29 cellular contexts compared by ENCODE assay signal in genomic region chr3:157235291-157235690, GRCh38.
"Had no signal": no experiment of that assay in that cellular context is flagged by ENCODE, and none has a peak within 500 bp of the region (broad histone marks: within the 10 kb centered on the region; RNA-seq: fewer than 3 reads in every experiment).

No MANE protein-coding gene starts in this region.

- H3K4me3 Mint-ChIP-seq: dendritic cell treated with granulocyte-macrophage colony-stimulating factor and Interleukin-4, amounts not matched to agents 40 ng/mL and 50 ng/mL, for 4 days; effector memory CD8-positive, alpha-beta T cell; endodermal cell had no signal

- DNase-seq: colonic mucosa; cortex of kidney; dermis blood vessel endothelial cell; dorsolateral prefrontal cortex; effector CD4-positive, alpha-beta T cell; effector CD8-positive, alpha-beta T cell; effector memory CD4-positive, alpha-beta T cell; effector memory CD8-positive, alpha-beta T cell; endodermal cell; erythroblast; esophagus squamous epithelium; foreskin fibroblast; foreskin keratinocyte; foreskin melanocyte; gastrocnemius medialis; glutamatergic neuron; head of caudate nucleus; heart left ventricle; heart right ventricle had no signal

- H3K9me3 ChIP-seq: colonic mucosa, esophagus muscularis mucosa, esophagus squamous epithelium, gastrocnemius medialis, gastroesophageal sphincter, heart left ventricle, heart right ventricle had no signal

- H3K9me3 Mint-ChIP-seq: dendritic cell treated with granulocyte-macrophage colony-stimulating factor and Interleukin-4, amounts not matched to agents 40 ng/mL and 50 ng/mL, for 4 days; effector memory CD8-positive, alpha-beta T cell; endodermal cell had no signal

- H3K27ac Mint-ChIP-seq: dendritic cell treated with granulocyte-macrophage colony-stimulating factor and Interleukin-4, amounts not matched to agents 40 ng/mL and 50 ng/mL, for 4 days; effector memory CD8-positive, alpha-beta T cell; endodermal cell had no signal

- FAIRE-seq: colon, endometrium, endothelial cell of umbilical vein, frontal cortex had no signal

- H3K4me3 ChIP-seq: colonic mucosa, coronary artery, dorsolateral prefrontal cortex, esophagus muscularis mucosa, esophagus squamous epithelium, gastrocnemius medialis, gastroesophageal sphincter, heart left ventricle, heart right ventricle had no signal

- H3K27me3 ChIP-seq: colonic mucosa, dorsolateral prefrontal cortex, esophagus muscularis mucosa, esophagus squamous epithelium, gastrocnemius medialis, gastroesophageal sphincter, heart left ventricle, heart right ventricle had no signal

- H3K36me3 ChIP-seq: colonic mucosa, esophagus muscularis mucosa, esophagus squamous epithelium, gastrocnemius medialis, gastroesophageal sphincter, heart left ventricle, heart right ventricle had no signal

- H3K4me1 ChIP-seq: colonic mucosa, esophagus squamous epithelium, foreskin keratinocyte, gastrocnemius medialis had no signal

- ATAC-seq: effector memory CD8-positive, alpha-beta T cell; esophagus mucosa; foreskin keratinocyte; gastrocnemius medialis; gastroesophageal sphincter; heart left ventricle; heart right ventricle had no signal

- H3K27ac ChIP-seq: colonic mucosa, coronary artery, dorsolateral prefrontal cortex, epithelial cell of prostate, esophagus muscularis mucosa, esophagus squamous epithelium, foreskin keratinocyte, gastrocnemius medialis, gastroesophageal sphincter, heart left ventricle, heart right ventricle had no signal
